In genomic region chr15:53893468-53893867, GRCh38 we compare ENCODE assay signal across 1 cellular context.
TF ChIP-seq lines count a peak whose summit lies in the region.
"Not testable (repeated sequence)": the region's sequence is repeated elsewhere in the genome, so short reads cannot be mapped to it uniquely, and the experiment has no call there.

No MANE protein-coding gene starts in this region.

TF ChIP-seq in HepG2, 621 proteins besides CTCF, POLR2A, EP300 and RAD21 (continued from another document and continues in another):
- TF ChIP-seq RCOR2 (CRISPR knock-in tag; IDR thresholded peaks at IDR 0.05), result peak; percentile 47; the same call in 1 of the 2 replicates
- peak; percentile 48 for TF ChIP-seq BCL6 (CRISPR knock-in tag; IDR thresholded peaks at IDR 0.05)
- TF ChIP-seq HOXA3 (CRISPR knock-in tag; IDR thresholded peaks at IDR 0.05), result peak; percentile 40; the same call in 1 of the 2 replicates
- peak; percentile 75 for TF ChIP-seq GATAD2A (CRISPR knock-in tag; IDR thresholded peaks at IDR 0.05)
- TF ChIP-seq ZNF710 (CRISPR knock-in tag; IDR thresholded peaks at IDR 0.05; ENCODE audit: borderline replicate concordance), result peak; percentile 56; the same call in 1 of the 2 replicates
- TF ChIP-seq HDAC1 (CRISPR knock-in tag; IDR thresholded peaks at IDR 0.05), result peak; percentile 53; the same call in 1 of the 2 replicates
- TF ChIP-seq MAFF (IDR thresholded peaks at IDR 0.05; ENCODE audit: low read depth, low read length), result 0 out of 2 replicates have a peak, but pooled peaks have one; percentile 3
- TF ChIP-seq NCOA2 (CRISPR knock-in tag; IDR thresholded peaks at IDR 0.05), result peak; percentile 45; the same call in 1 of the 2 replicates
- TF ChIP-seq ELF3 (CRISPR knock-in tag; IDR thresholded peaks at IDR 0.05), result peak; percentile 62; the same call in 1 of the 2 replicates
- peak; percentile 80 for TF ChIP-seq ZNF644 (CRISPR knock-in tag; IDR thresholded peaks at IDR 0.05; ENCODE audit: low read depth)
- peak; percentile 34; the same call in 1 of the 2 replicates for TF ChIP-seq PATZ1 (CRISPR knock-in tag; IDR thresholded peaks at IDR 0.05)
- TF ChIP-seq KLF16 (CRISPR knock-in tag; IDR thresholded peaks at IDR 0.05), result 0 out of 4 replicates have a peak, but pooled peaks of 1 of the 2 experiments have one; percentile 20
- peak; percentile 29; the same call in 1 of the 2 replicates for TF ChIP-seq ZNF556 (CRISPR knock-in tag; IDR thresholded peaks at IDR 0.05; ENCODE audit: borderline replicate concordance)
- TF ChIP-seq SMAD1 (CRISPR knock-in tag; IDR thresholded peaks at IDR 0.05; ENCODE audit: borderline replicate concordance, low read depth), result 0 out of 2 replicates have a peak, but pooled peaks have one; percentile 38
- peak; percentile 34; the same call in 1 of the 2 replicates for TF ChIP-seq HNF4A (CRISPR knock-in tag; IDR thresholded peaks at IDR 0.05)
- 0 out of 2 replicates have a peak, but pooled peaks have one; percentile 42 for TF ChIP-seq KDM1A (CRISPR knock-in tag; IDR thresholded peaks at IDR 0.05)
- 0 out of 2 replicates have a peak, but pooled peaks have one; percentile 27 for TF ChIP-seq ZMYM3 (CRISPR knock-in tag; IDR thresholded peaks at IDR 0.05)
- peak; percentile 61; the same call in 1 of the 2 replicates for TF ChIP-seq ETV5 (CRISPR knock-in tag; IDR thresholded peaks at IDR 0.05; ENCODE audit: borderline replicate concordance)
- 0 out of 2 replicates have a peak, but pooled peaks have one; percentile 19 for TF ChIP-seq MYC (CRISPR knock-in tag; IDR thresholded peaks at IDR 0.05; ENCODE audit: borderline replicate concordance)
- peak; percentile 63; the same call in 1 of the 2 replicates for TF ChIP-seq KMT2B (CRISPR knock-in tag; IDR thresholded peaks at IDR 0.05)
- TF ChIP-seq CEBPG (CRISPR knock-in tag; IDR thresholded peaks at IDR 0.05), result 0 out of 2 replicates have a peak, but pooled peaks have one; percentile 30
- peak; percentile 78 for TF ChIP-seq ZNF687 (CRISPR knock-in tag; IDR thresholded peaks at IDR 0.05)
- TF ChIP-seq MEF2D (CRISPR knock-in tag; IDR thresholded peaks at IDR 0.05), result 0 out of 2 replicates have a peak, but pooled peaks have one; percentile 37
- peak; percentile 58; the same call in 1 of the 2 replicates for TF ChIP-seq MTA1 (CRISPR knock-in tag; IDR thresholded peaks at IDR 0.05; ENCODE audit: borderline replicate concordance)
- TF ChIP-seq HIC2 (CRISPR knock-in tag; IDR thresholded peaks at IDR 0.05; ENCODE audit: low read depth), result 0 out of 2 replicates have a peak, but pooled peaks have one; percentile 54
- TF ChIP-seq ZMYM4 (CRISPR knock-in tag; IDR thresholded peaks at IDR 0.05), result peak; percentile 87
- 0 out of 2 replicates have a peak, but pooled peaks have one; percentile 16 for TF ChIP-seq ZBTB25 (CRISPR knock-in tag; IDR thresholded peaks at IDR 0.05)
- 0 out of 2 replicates have a peak, but pooled peaks have one; percentile 52 for TF ChIP-seq ZNF724P (CRISPR knock-in tag; IDR thresholded peaks at IDR 0.05; ENCODE audit: borderline replicate concordance)
- 0 out of 2 replicates have a peak, but pooled peaks have one; percentile 21 for TF ChIP-seq ZMYM2 (CRISPR knock-in tag; IDR thresholded peaks at IDR 0.05)
- peak; percentile 60; the same call in 1 of the 2 replicates for TF ChIP-seq RXRB (CRISPR knock-in tag; IDR thresholded peaks at IDR 0.05; ENCODE audit: borderline replicate concordance)
- TF ChIP-seq IKZF5 (CRISPR knock-in tag; IDR thresholded peaks at IDR 0.05), result peak; percentile 47; the same call in 1 of the 2 replicates
- 0 out of 2 replicates have a peak, but pooled peaks have one; percentile 29 for TF ChIP-seq ZNF232 (CRISPR knock-in tag; IDR thresholded peaks at IDR 0.05; ENCODE audit: borderline replicate concordance)
- TF ChIP-seq KAT8 (CRISPR knock-in tag; IDR thresholded peaks at IDR 0.05), result peak; percentile 52; the same call in 1 of the 2 replicates
- TF ChIP-seq GABPB1 (CRISPR knock-in tag; IDR thresholded peaks at IDR 0.05), result peak; percentile 30; the same call in 1 of the 2 replicates
- peak; percentile 52; the same call in 1 of the 2 replicates for TF ChIP-seq ZNF264 (CRISPR knock-in tag; IDR thresholded peaks at IDR 0.05)
- TF ChIP-seq ZNF574 (CRISPR knock-in tag; IDR thresholded peaks at IDR 0.05), result 0 out of 2 replicates have a peak, but pooled peaks have one; percentile 13
- TF ChIP-seq ZNF792 (CRISPR knock-in tag; IDR thresholded peaks at IDR 0.05), result peak; percentile 78
- TF ChIP-seq ZFP91 (CRISPR knock-in tag; IDR thresholded peaks at IDR 0.05; ENCODE audit: borderline replicate concordance), result 0 out of 2 replicates have a peak, but pooled peaks have one; percentile 31
- TF ChIP-seq SOX6 (IDR thresholded peaks at IDR 0.05), result not testable (repeated sequence)
- peak; percentile 54 for TF ChIP-seq SOX6 (CRISPR knock-in tag; IDR thresholded peaks at IDR 0.05)
